Comparison of ENCODE assay signal across 9 cellular contexts in the genomic region with DNA sequence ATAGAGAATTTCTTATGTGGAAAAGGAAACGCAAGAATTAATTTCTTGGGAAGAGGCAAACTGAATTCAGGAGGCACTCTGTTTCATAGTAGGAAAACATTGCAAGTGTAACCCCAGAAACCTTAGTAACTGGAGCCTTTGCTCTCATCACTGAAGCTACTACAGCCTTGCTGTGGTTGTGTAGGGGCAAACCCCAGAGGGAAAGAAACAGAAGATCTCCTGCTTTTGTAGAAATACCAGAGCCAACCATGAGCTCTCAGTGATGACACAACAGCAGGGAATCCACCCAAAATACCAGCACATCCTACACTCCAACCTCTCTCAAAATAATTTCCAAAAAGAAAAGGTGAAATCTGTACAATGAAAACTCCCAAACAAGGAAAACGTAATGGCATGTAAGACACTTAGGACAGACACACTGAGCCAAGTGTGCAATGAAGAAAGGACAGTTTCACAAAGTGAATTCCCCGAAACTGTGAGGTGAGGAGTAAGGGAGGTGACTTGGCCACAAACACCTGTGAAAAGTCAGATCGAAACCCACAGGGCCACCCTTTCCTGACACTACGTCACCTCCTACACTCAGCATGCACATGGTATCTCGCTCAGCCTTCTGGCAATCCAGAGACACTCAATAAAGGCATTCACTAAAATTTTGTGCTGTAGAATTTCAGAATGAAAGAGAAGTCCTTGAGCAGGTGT. TPM values are rescaled to one million over a fixed set of nuclear protein-coding genes. Genes with fewer than 3 reads are reported as not detected.
A peak's percentile ranks its signal among the peaks of the same experiment; 100 is the strongest.
DNase-seq lines count a peak whose midpoint lies in the region; ATAC-seq and TF ChIP-seq lines count a peak whose summit lies in the region.
"Had no signal": no experiment of that assay in that cellular context is flagged by ENCODE, and none has a peak within 500 bp of the region (broad histone marks: within the 10 kb centered on the region; RNA-seq: fewer than 3 reads in every experiment).

No MANE protein-coding gene starts in this region.

- peak overlapping the region; percentile 26; the same call in 1 of the 2 replicates for H2AFZ ChIP-seq in Karpas-422 (ENCODE audit: low read length)

- no peaks in the 10 kb centered on the region for H3K27me3 ChIP-seq in Karpas-422 (ENCODE audit: low read length)
- peaks cover 0 to 38% (median 0%) of the 10 kb centered on the region in 4 donors for H3K27me3 ChIP-seq in esophagus squamous epithelium

- DNase-seq in CD1c-positive myeloid dendritic cell (ENCODE audit: extremely low spot score) (peak; percentile 29), Karpas-422 (no peak), AML-193 (lab: John Stamatoyannopoulos, UW) (no peak), esophagus squamous epithelium (lab: John Stamatoyannopoulos, UW) (no peak), NCI-H1048 (lab: John Stamatoyannopoulos, UW) (no peak)
- peak; percentile 73 to 88 for DNase-seq in activated naive CD4-positive, alpha-beta T cell treated with anti-CD3 and anti-CD28 coated beads, Interleukin-2, amount 50 U/mL, for 72 hours (ENCODE audit: low spot score in 2 of 2)
- peak; percentile 46 to 87 for DNase-seq in stimulated activated effector memory CD8-positive, alpha-beta T cell treated with anti-CD3 and anti-CD28 coated beads, Interleukin-12 subunit alpha, Interleukin-12 subunit beta, amount 100 ng/mL, for 72 hours (ENCODE audit: low spot score in 2 of 2)

- peaks cover 48% of the 10 kb centered on the region for H3K4me1 Mint-ChIP-seq in stimulated activated effector memory CD8-positive, alpha-beta T cell treated with anti-CD3 and anti-CD28 coated beads, Interleukin-12 subunit alpha, Interleukin-12 subunit beta, amount 100 ng/mL, for 72 hours

- no peak for TF ChIP-seq POLR2A in esophagus squamous epithelium (IDR thresholded peaks at IDR 0.05)

- H3K4me1 ChIP-seq in Karpas-422 (ENCODE audit: low read length) (peaks cover 11% of the 10 kb centered on the region), esophagus squamous epithelium (no peaks in the 10 kb centered on the region)
- H3K4me1 ChIP-seq: SJSA1 had no signal

- no peaks in the 10 kb centered on the region for H3K9me2 ChIP-seq in Karpas-422 (replicated peaks; ENCODE audit: insufficient read depth, low read length)

- H3K27ac Mint-ChIP-seq in activated naive CD4-positive, alpha-beta T cell treated with anti-CD3 and anti-CD28 coated beads, Interleukin-2, amount 50 U/mL, for 72 hours, result peak overlapping the region; percentile 91 to 96
- peak overlapping the region; percentile 88 for H3K27ac Mint-ChIP-seq in stimulated activated effector memory CD8-positive, alpha-beta T cell treated with anti-CD3 and anti-CD28 coated beads, Interleukin-12 subunit alpha, Interleukin-12 subunit beta, amount 100 ng/mL, for 72 hours

- no peaks in the 10 kb centered on the region for H3K36me3 Mint-ChIP-seq in activated naive CD4-positive, alpha-beta T cell treated with anti-CD3 and anti-CD28 coated beads, Interleukin-2, amount 50 U/mL, for 72 hours
- H3K36me3 Mint-ChIP-seq in stimulated activated effector memory CD8-positive, alpha-beta T cell treated with anti-CD3 and anti-CD28 coated beads, Interleukin-12 subunit alpha, Interleukin-12 subunit beta, amount 100 ng/mL, for 72 hours, result peaks cover 10% of the 10 kb centered on the region

- TF ChIP-seq CTCF in esophagus squamous epithelium (IDR thresholded peaks at IDR 0.05), result no peak

- no peaks in the 10 kb centered on the region for H3K79me2 ChIP-seq in Karpas-422 (ENCODE audit: low read length)

- H3K4me3 Mint-ChIP-seq in stimulated activated effector memory CD8-positive, alpha-beta T cell treated with anti-CD3 and anti-CD28 coated beads, Interleukin-12 subunit alpha, Interleukin-12 subunit beta, amount 100 ng/mL, for 72 hours, result peak overlapping the region; percentile 44

- H3K36me3 ChIP-seq in Karpas-422 (ENCODE audit: insufficient read depth, low read length) (no peaks in the 10 kb centered on the region), esophagus squamous epithelium (no peaks in the 10 kb centered on the region)
- H3K36me3 ChIP-seq: SJSA1 had no signal

- intact Hi-C loops in esophagus squamous epithelium (cut with DNase I), result no loop called here

- no peaks in the 10 kb centered on the region for H3K9me3 Mint-ChIP-seq in activated naive CD4-positive, alpha-beta T cell treated with anti-CD3 and anti-CD28 coated beads, Interleukin-2, amount 50 U/mL, for 72 hours
- no peaks in the 10 kb centered on the region for H3K9me3 Mint-ChIP-seq in stimulated activated effector memory CD8-positive, alpha-beta T cell treated with anti-CD3 and anti-CD28 coated beads, Interleukin-12 subunit alpha, Interleukin-12 subunit beta, amount 100 ng/mL, for 72 hours

- H3K9me3 ChIP-seq in Karpas-422 (ENCODE audit: low read length) (no peaks in the 10 kb centered on the region), esophagus squamous epithelium (no peaks in the 10 kb centered on the region)
- H3K9me3 ChIP-seq: SJSA1 had no signal

- H3K4me3 ChIP-seq in Karpas-422 (ENCODE audit: low read length) (no peak overlapping the region), esophagus squamous epithelium (no peak overlapping the region)
- H3K4me3 ChIP-seq: SJSA1 had no signal

- peak; percentile 99 for ATAC-seq in GM21447 (IDR thresholded peaks at IDR 0.05; ENCODE audit: unreplicated experiment)
- peak; percentile 91 to 94 for ATAC-seq in activated naive CD4-positive, alpha-beta T cell treated with anti-CD3 and anti-CD28 coated beads, Interleukin-2, amount 50 U/mL, for 72 hours
- ATAC-seq in stimulated activated effector memory CD8-positive, alpha-beta T cell treated with anti-CD3 and anti-CD28 coated beads, Interleukin-12 subunit alpha, Interleukin-12 subunit beta, amount 100 ng/mL, for 72 hours, result peak; percentile 97

- no peaks in the 10 kb centered on the region for H4K20me1 ChIP-seq in Karpas-422 (ENCODE audit: insufficient read depth, low read depth, low read length)

- H3K9ac ChIP-seq in Karpas-422 (ENCODE audit: low read length), result no peak overlapping the region

- H3K4me2 ChIP-seq in Karpas-422 (ENCODE audit: low read depth, low read length, poor library complexity, severe bottlenecking), result no peak overlapping the region

- H3K27ac ChIP-seq in Karpas-422 (ENCODE audit: low read length) (no peak overlapping the region), esophagus squamous epithelium (no peak overlapping the region)
- H3K27ac ChIP-seq: SJSA1 had no signal

- 64 to 75% methylated on average over 6 of the region's 6 CpGs for WGBS in esophagus squamous epithelium, 2 donors

RNA-seq across cellular contexts. Expression of gene ACSL6, which starts 8.5 kb away (rescaled TPM):
- not detected in 2 replicates for total RNA-seq in Karpas-422 (2014; rRNA removed; shearing (Covaris generic); ENCODE audit: low replicate concordance)
- 1 to 10 TPM; 1.8 to 3.5 TPM for total RNA-seq in activated naive CD4-positive, alpha-beta T cell treated with anti-CD3 and anti-CD28 coated beads, Interleukin-2, amount 50 U/mL, for 72 hours
- total RNA-seq in esophagus squamous epithelium, result 1 to 10 TPM in 3 of 4 donors, under 1 TPM in 1; 0.04 to 3.2 (median 1.1) TPM

RNA-seq across cellular contexts. Expression of gene IL3, which starts 40.4 kb away (rescaled TPM):
- total RNA-seq in Karpas-422 (2014; rRNA removed; shearing (Covaris generic); ENCODE audit: low replicate concordance), result not detected in 2 replicates
- total RNA-seq in activated naive CD4-positive, alpha-beta T cell treated with anti-CD3 and anti-CD28 coated beads, Interleukin-2, amount 50 U/mL, for 72 hours, result 1 to 10 TPM in 1 of 2 donors, not detected in 1; 9.7 TPM
- not detected for total RNA-seq in esophagus squamous epithelium
- total RNA-seq: SJSA1 had no signal

RNA-seq across cellular contexts. Expression of gene CSF2, which starts 53.6 kb away (rescaled TPM):
- not detected in 2 replicates for total RNA-seq in Karpas-422 (2014; rRNA removed; shearing (Covaris generic); ENCODE audit: low replicate concordance)
- total RNA-seq in activated naive CD4-positive, alpha-beta T cell treated with anti-CD3 and anti-CD28 coated beads, Interleukin-2, amount 50 U/mL, for 72 hours, result 10 to 100 TPM in 1 of 2 donors, 1 to 10 TPM in 1; 8.4 to 39.7 TPM
- not detected for total RNA-seq in esophagus squamous epithelium

Comparison
In these comparisons a context has a peak if more than half of its experiments do, and no peak if none do; other contexts are left out.
1. DNase-seq: peak in CD1c-positive myeloid dendritic cell (single experiment), activated naive CD4-positive, alpha-beta T cell treated with anti-CD3 and anti-CD28 coated beads, Interleukin-2, amount 50 U/mL, for 72 hours (2 of 2) and stimulated activated effector memory CD8-positive, alpha-beta T cell treated with anti-CD3 and anti-CD28 coated beads, Interleukin-12 subunit alpha, Interleukin-12 subunit beta, amount 100 ng/mL, for 72 hours (2 of 2); none in Karpas-422 (single experiment), AML-193 (0 of 2), esophagus squamous epithelium (single experiment) and NCI-H1048 (single experiment).
2. Peak in every context shown above with its lines, with median percentiles within 50 percentile points of each other: ATAC-seq.